In genomic region chr16:20421748-20422147, GRCh38 we compare ENCODE assay signal across 11 cellular contexts. TPM values are rescaled to one million over a fixed set of nuclear protein-coding genes. Genes with fewer than 3 reads are reported as not detected.
"Had no signal": no experiment of that assay in that cellular context is flagged by ENCODE, and none has a peak within 500 bp of the region (broad histone marks: within the 10 kb centered on the region; RNA-seq: fewer than 3 reads in every experiment).

No MANE protein-coding gene starts in this region.

RNA-seq across cellular contexts. Expression of gene ACSM5, which starts 12.4 kb away (rescaled TPM):
- total RNA-seq: OCI-LY7, PC-3, PC-9, RPMI7951, SJCRH30, SJSA1, SK-MEL-5 had no signal
- polyA plus RNA-seq: SK-N-SH had no signal

RNA-seq across cellular contexts. Expression of gene PDILT, which starts 17.2 kb away (rescaled TPM):
- total RNA-seq: OCI-LY7, PC-3, PC-9, Peyer's patch, Right ventricle myocardium inferior, Right ventricle myocardium superior, RPMI7951, SJCRH30, SJSA1, SK-MEL-5 had no signal
- polyA plus RNA-seq: SK-N-SH had no signal

RNA-seq across cellular contexts. Expression of gene ACSM2A, which starts 29.6 kb away (rescaled TPM):
- total RNA-seq: OCI-LY7, PC-3, PC-9, Peyer's patch, Right ventricle myocardium inferior, Right ventricle myocardium superior, RPMI7951, SJCRH30, SJSA1, SK-MEL-5 had no signal
- polyA plus RNA-seq: SK-N-SH had no signal
